ENCODE assay signal across 11 cellular contexts in the genomic region with DNA sequence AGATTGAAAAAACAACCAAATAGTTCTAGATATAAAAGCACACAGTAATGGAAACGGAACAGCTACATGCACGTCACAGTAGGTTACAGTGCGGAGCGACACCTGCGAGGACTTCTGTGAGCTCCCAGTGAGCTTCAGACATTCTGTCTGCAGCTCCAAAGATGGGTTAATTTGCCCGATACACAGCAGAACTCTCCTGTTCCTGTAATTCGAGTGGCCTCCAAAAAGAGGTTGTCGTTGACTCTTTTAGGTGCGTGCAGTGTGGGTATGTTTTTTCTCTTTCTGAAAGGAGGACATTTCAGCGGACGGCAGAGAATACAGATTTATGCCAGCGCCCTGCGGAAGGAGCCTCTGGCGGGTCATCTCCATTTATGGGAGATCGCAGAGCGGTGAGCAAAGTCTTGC. TPM values are rescaled to one million over a fixed set of nuclear protein-coding genes. Genes with fewer than 3 reads are reported as not detected.
DNase-seq lines count a peak whose midpoint lies in the region; ATAC-seq, FAIRE-seq and TF ChIP-seq lines count a peak whose summit lies in the region.
"Had no signal": no experiment of that assay in that cellular context is flagged by ENCODE, and none has a peak within 500 bp of the region (broad histone marks: within the 10 kb centered on the region; RNA-seq: fewer than 3 reads in every experiment).

No MANE protein-coding gene starts in this region.

- FAIRE-seq in frontal cortex (lab: Jason Lieb, UNC): no peak
- FAIRE-seq: RCC 7860 had no signal

- peak; percentile 7; the same call in 1 of the 3 replicates for ATAC-seq in RWPE2 (ENCODE audit: low read depth)
- ATAC-seq: left colon had no signal

- no peak overlapping the region for H3K27ac ChIP-seq in RWPE2 (ENCODE audit: poor library complexity, severe bottlenecking)

- no peaks in the 10 kb centered on the region for H3K27me3 ChIP-seq in RWPE2 (ENCODE audit: insufficient read depth, poor library complexity, severe bottlenecking)

- no peaks in the 10 kb centered on the region for H3K4me1 ChIP-seq in RWPE2 (ENCODE audit: insufficient read depth, poor library complexity, severe bottlenecking)

- TF ChIP-seq CTCF in RWPE2 (IDR thresholded peaks at IDR 0.05; ENCODE audit: poor library complexity, severe bottlenecking) (no peak), epithelial cell of proximal tubule (conservative IDR thresholded peaks at IDR 0.05; ENCODE audit: low read depth, low read length) (no peak)

- peak; percentile 28 for DNase-seq in activated T-cell treated with anti-CD3 and anti-CD28 coated beads, Interleukin-2, amount 50 U/mL, for 1 hour
- DNase-seq in activated T-cell treated with anti-CD3 and anti-CD28 coated beads, Interleukin-2, amount 50 U/mL, for 48 hours: no peak
- DNase-seq in RWPE2 (ENCODE audit: low spot score) (no peak), epithelial cell of proximal tubule (ENCODE audit: low read depth) (no peak), skeletal muscle cell (ENCODE audit: low read depth) (no peak), GF-D8 (lab: John Stamatoyannopoulos, UW) (no peak), frontal cortex (ENCODE audit: low spot score in 2 of 2) (no peak), NCI-H1417 (lab: John Stamatoyannopoulos, UW) (no peak)
- DNase-seq: DMS79 treated with DMSO at 0.1 percent for 48 hours, left colon had no signal

- H3K4me3 ChIP-seq in RWPE2 (ENCODE audit: severe bottlenecking): peak overlapping the region; percentile 31
- H3K4me3 ChIP-seq in epithelial cell of proximal tubule (ENCODE audit: low read depth, low read length): peak overlapping the region; percentile 45
- peak overlapping the region; percentile 24 for H3K4me3 ChIP-seq in skeletal muscle cell (ENCODE audit: low read depth, low read length)

- no peaks in the 10 kb centered on the region for H3K36me3 ChIP-seq in RWPE2 (ENCODE audit: low read depth)

- no peaks in the 10 kb centered on the region for H3K9me3 ChIP-seq in RWPE2 (ENCODE audit: severe bottlenecking)

RNA-seq across cellular contexts. Expression of gene OR1F1, which starts 2.9 kb away (rescaled TPM):
- total RNA-seq in epithelial cell of proximal tubule (0.52 TPM in 1 of 2 replicates, not detected in the other), frontal cortex (0.41 TPM)
- total RNA-seq: left colon had no signal

RNA-seq across cellular contexts. Expression of gene ZNF200, which starts 44.0 kb away (rescaled TPM):
- 6.1 and 6.3 TPM in 2 replicates for total RNA-seq in epithelial cell of proximal tubule
- 16.7 TPM for total RNA-seq in frontal cortex

RNA-seq across cellular contexts. Expression of gene ZNF213, which starts 56.1 kb away (rescaled TPM):
- total RNA-seq in epithelial cell of proximal tubule (2.4 and 7.7 TPM in 2 replicates), frontal cortex (6.9 TPM)
